ENCODE assay signal across 19 cellular contexts in genomic region chr2:204892506-204893255, GRCh38.
A peak's percentile ranks its signal among the peaks of the same experiment; 100 is the strongest.
DNase-seq lines count a peak whose midpoint lies in the region; ATAC-seq lines count a peak whose summit lies in the region.
"Had no signal": no experiment of that assay in that cellular context is flagged by ENCODE, and none has a peak within 500 bp of the region (broad histone marks: within the 10 kb centered on the region; RNA-seq: fewer than 3 reads in every experiment).

No MANE protein-coding gene starts in this region.

- ATAC-seq in T-helper 17 cell (no peak), left lobe of liver (no peak)

- H3K27me3 Mint-ChIP-seq in T-helper 17 cell: no peaks in the 10 kb centered on the region
- H3K27me3 Mint-ChIP-seq: type B pancreatic cell had no signal

- no peak overlapping the region for H3K27ac Mint-ChIP-seq in T-helper 17 cell
- H3K27ac Mint-ChIP-seq: type B pancreatic cell had no signal

- no peaks in the 10 kb centered on the region for H3K4me1 Mint-ChIP-seq in T-helper 17 cell

- DNase-seq in AG08396 (ENCODE audit: low spot score): peak; percentile 67
- DNase-seq in HCEC 1CT: peak; percentile 88
- DNase-seq in amniotic stem cell (lab: John Stamatoyannopoulos, UW): peak; percentile 6
- peak; percentile 56 for DNase-seq in iris pigment epithelial cell (ENCODE audit: low read depth)
- no peak for DNase-seq in Ammon's horn (ENCODE audit: low spot score)
- no peak for DNase-seq in T-helper 17 cell
- DNase-seq in left lobe of liver (ENCODE audit: low spot score): no peak
- DNase-seq in T1000 (lab: John Stamatoyannopoulos, UW): no peak
- DNase-seq: activated CD4-positive, CD25-positive, alpha-beta regulatory T cell; activated CD8-positive, alpha-beta memory T cell treated with anti-CD3 and anti-CD28 coated beads, Interleukin-2, amount 50 U/mL, for 48 hours; amygdala; BE2C; KG1; kidney; NCI-H1694; NCI-H510A treated with DMSO at 0.1 percent for 48 hours; retina; stimulated activated CD4-positive, alpha-beta T cell treated with anti-CD3 and anti-CD28 coated beads, Interleukin-2, amount 100 ng/mL, for 24 hours had no signal

- H3K4me3 Mint-ChIP-seq in T-helper 17 cell: no peak overlapping the region
- H3K4me3 Mint-ChIP-seq: type B pancreatic cell had no signal

- no peaks in the 10 kb centered on the region for H3K9me3 ChIP-seq in T-helper 17 cell (ENCODE audit: control insufficient read depth, low read length, poor library complexity, severe bottlenecking)
- H3K9me3 ChIP-seq: BE2C had no signal

- no peaks in the 10 kb centered on the region for H3K36me3 Mint-ChIP-seq in T-helper 17 cell (ENCODE audit: low read depth)
- H3K36me3 Mint-ChIP-seq: type B pancreatic cell had no signal

Comparison
In these comparisons a context has a peak if more than half of its experiments do, and no peak if none do; other contexts are left out.
1. DNase-seq: peak in AG08396 (single experiment), HCEC 1CT (single experiment), amniotic stem cell (single experiment) and iris pigment epithelial cell (single experiment); none in Ammon's horn (single experiment), T-helper 17 cell (0 of 3), left lobe of liver (single experiment) and T1000 (single experiment).